11 cellular contexts compared by ENCODE assay signal in genomic region chr2:68317971-68318685, GRCh38. TPM values are rescaled to one million over a fixed set of nuclear protein-coding genes. Genes with fewer than 3 reads are reported as not detected.
A peak's percentile ranks its signal among the peaks of the same experiment; 100 is the strongest.
DNase-seq lines count a peak whose midpoint lies in the region; ATAC-seq and TF ChIP-seq lines count a peak whose summit lies in the region.
"Had no signal": no experiment of that assay in that cellular context is flagged by ENCODE, and none has a peak within 500 bp of the region (broad histone marks: within the 10 kb centered on the region; RNA-seq: fewer than 3 reads in every experiment).

No MANE protein-coding gene starts in this region.

- TF ChIP-seq EP300 in ovary (IDR thresholded peaks at IDR 0.05), result no peak

- DNase-seq in BJ (ENCODE audit: low read depth) (no peak), SJSA1 (ENCODE audit: low read depth in 1 of 2, low spot score in 2 of 2) (no peak), fibroblast of the aortic adventitia (ENCODE audit: low read depth) (peak; percentile 13), ovary (peak in 3 of 5 donors; percentile 12 to 48 (median 26))
- no peak for DNase-seq in activated CD4-positive, alpha-beta T cell treated with anti-CD3 and anti-CD28 coated beads, Interleukin-2, amount 50 U/mL, for 1 hour
- DNase-seq in central memory CD4-positive, alpha-beta T cell, result no peak
- DNase-seq: activated CD4-positive, CD25-positive, alpha-beta regulatory T cell treated with anti-CD3 and anti-CD28 coated beads, Interleukin-2, amount 50 U/mL, for 72 hours; KBM-7 had no signal

- H3K9me3 ChIP-seq in SJSA1 (replicated peaks) (no peaks in the 10 kb centered on the region), ovary (no peaks in the 10 kb centered on the region)

- WGBS in ovary, 3 donors, result 7 to 11% (median 8%) methylated on average over 14 of the region's 14 CpGs

- POLR2A ChIA-PET in BJ (lab: Charles Lee), result interaction anchor here (0.7 kb wide), 1 partner anchor 9 kb away, joined by 7 read pairs; no protein-coding TSS in a partner anchor

- TF ChIP-seq CTCF in BJ (IDR thresholded peaks at IDR 0.05; ENCODE audit: insufficient read depth, low read depth, low read length) (no peak), fibroblast of the aortic adventitia (IDR thresholded peaks at IDR 0.05; ENCODE audit: insufficient read depth, low read length) (no peak), ovary (IDR thresholded peaks at IDR 0.05) (no peak)

- TF ChIP-seq POLR2A in ovary (IDR thresholded peaks at IDR 0.05), result no peak

- ATAC-seq in esophagus mucosa, result no peak
- ATAC-seq in GM19023 (IDR thresholded peaks at IDR 0.05; ENCODE audit: unreplicated experiment), result no peak

- CTCF ChIA-PET in BJ (lab: Yijun Ruan, JAX), result no interaction called here

- peak overlapping the region; percentile 93 for H3K4me3 ChIP-seq in BJ (ENCODE audit: low read depth, low read length)
- peak overlapping the region; percentile 63 for H3K4me3 ChIP-seq in SJSA1
- H3K4me3 ChIP-seq in fibroblast of the aortic adventitia (ENCODE audit: low read depth, low read length), result peak overlapping the region; percentile 85
- peak overlapping the region; percentile 64 for H3K4me3 ChIP-seq in ovary

- H3K4me1 ChIP-seq in SJSA1 (replicated peaks) (peaks cover 12% of the 10 kb centered on the region), ovary (ENCODE audit: insufficient read depth) (peaks cover 5% of the 10 kb centered on the region)

- intact Hi-C loops in ovary (cut with DNase I), result no loop called here

- no peak overlapping the region for H3K27ac ChIP-seq in SJSA1
- H3K27ac ChIP-seq in ovary, result peak overlapping the region; percentile 69 to 95

- H3K27me3 ChIP-seq in BJ (ENCODE audit: control insufficient read depth, insufficient read depth, low read length) (no peaks in the 10 kb centered on the region), SJSA1 (replicated peaks) (0 out of 2 replicates have a peak, but pooled peaks cover 2% of the 10 kb centered on the region), ovary (no peaks in the 10 kb centered on the region)

- H3K36me3 ChIP-seq in BJ (ENCODE audit: control insufficient read depth, insufficient read depth, low read length) (0 out of 2 replicates have a peak, but pooled peaks cover 2% of the 10 kb centered on the region), SJSA1 (0 out of 2 replicates have a peak, but pooled peaks cover 11% of the 10 kb centered on the region), ovary (no peaks in the 10 kb centered on the region)

RNA-seq across cellular contexts. Expression of gene CNRIP1, which starts 1.6 kb away (rescaled TPM):
- polyA plus RNA-seq in BJ (2011; rRNA removed), result 63.4 and 81.9 TPM in 2 replicates
- 28.2 and 33.3 TPM in 2 replicates for polyA minus RNA-seq in BJ (2011; rRNA and poly(A)+ RNA removed)
- 5.0 and 14.0 TPM in 2 replicates for total RNA-seq in SJSA1 (2014; rRNA removed; shearing (Covaris generic))
- 40.0 and 46.9 TPM in 2 replicates for total RNA-seq in fibroblast of the aortic adventitia (ENCODE audit: low replicate concordance)
- 10 to 100 TPM; 29.8 to 55.7 (median 48.9) TPM for total RNA-seq in ovary
- polyA plus RNA-seq in ovary, result 10 to 100 TPM; 50.2 to 95.5 TPM
- total RNA-seq in esophagus mucosa, result 1.6 TPM
- total RNA-seq: mononuclear cell had no signal

RNA-seq across cellular contexts. Expression of gene PLEK, which starts 47.0 kb away (rescaled TPM):
- polyA plus RNA-seq in BJ (2011; rRNA removed) (0.07 TPM in 1 of 2 replicates, not detected in the other), ovary (10 to 100 TPM in 1 of 2 donors, 1 to 10 TPM in 1; 2.5 to 22.1 TPM)
- not detected in 2 replicates for polyA minus RNA-seq in BJ (2011; rRNA and poly(A)+ RNA removed)
- not detected in 2 replicates for total RNA-seq in SJSA1 (2014; rRNA removed; shearing (Covaris generic))
- total RNA-seq in fibroblast of the aortic adventitia (ENCODE audit: low replicate concordance) (under 0.01 TPM in 1 of 2 replicates, not detected in the other), ovary (10 to 100 TPM in 1 of 7 donors, 1 to 10 TPM in 6; 1.5 to 11.0 (median 2.7) TPM), esophagus mucosa (1.00 TPM)

Comparison
In these comparisons a context has a peak if more than half of its experiments do, and no peak if none do; other contexts are left out.
1. DNase-seq: peak in fibroblast of the aortic adventitia (single experiment) and ovary (3 of 5); none in BJ (single experiment), SJSA1 (0 of 2), activated CD4-positive, alpha-beta T cell treated with anti-CD3 and anti-CD28 coated beads, Interleukin-2, amount 50 U/mL, for 1 hour (single experiment) and central memory CD4-positive, alpha-beta T cell (single experiment).
2. Peak in every context shown above with its lines, with median percentiles within 50 percentile points of each other: H3K4me3 ChIP-seq.